ENCODE assay signal across 9 cellular contexts in the genomic region with DNA sequence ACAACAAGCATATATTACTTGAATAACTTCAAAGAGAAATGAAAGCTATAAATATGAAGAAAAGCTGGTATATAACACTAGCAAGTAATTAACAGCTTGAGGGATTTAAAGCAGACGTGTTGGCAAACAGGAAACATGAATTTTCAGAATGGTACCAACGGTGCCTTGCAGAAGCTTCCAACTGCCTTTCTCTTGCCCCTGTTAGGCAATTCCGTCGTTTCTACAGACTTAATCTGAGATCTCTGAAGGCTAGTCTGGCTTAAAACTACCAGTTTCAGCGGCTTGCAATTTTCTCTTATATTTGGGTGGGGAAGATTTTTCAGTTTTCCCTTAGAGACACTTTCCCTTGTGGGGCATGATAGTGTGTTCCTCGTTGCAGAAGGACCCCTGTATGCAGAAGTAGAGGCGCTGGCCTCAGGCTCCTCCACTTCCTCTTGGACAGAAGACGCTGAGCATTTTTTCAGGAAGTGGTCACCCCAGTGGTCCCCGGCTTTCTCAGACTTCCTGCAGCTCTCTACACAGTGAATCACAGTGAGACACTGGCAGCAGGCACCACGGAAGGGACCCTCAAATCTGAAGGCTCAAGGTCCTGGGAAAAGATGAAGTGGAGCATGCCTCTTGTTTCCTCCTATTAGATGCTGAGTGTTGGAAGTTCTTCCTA. TPM values are rescaled to one million over a fixed set of nuclear protein-coding genes. Genes with fewer than 3 reads are reported as not detected.
DNase-seq lines count a peak whose midpoint lies in the region; ATAC-seq and TF ChIP-seq lines count a peak whose summit lies in the region.
"Had no signal": no experiment of that assay in that cellular context is flagged by ENCODE, and none has a peak within 500 bp of the region (broad histone marks: within the 10 kb centered on the region; RNA-seq: fewer than 3 reads in every experiment).

No MANE protein-coding gene starts in this region.

- ATAC-seq in GM19452 (IDR thresholded peaks at IDR 0.05; ENCODE audit: unreplicated experiment) (peak; percentile 84), HG03558 (IDR thresholded peaks at IDR 0.05; ENCODE audit: extremely low read depth, unreplicated experiment) (peak; percentile 70)
- peak; percentile 73 for ATAC-seq in activated naive CD8-positive, alpha-beta T cell treated with anti-CD3 and anti-CD28 coated beads, Interleukin-2, amount 50 U/mL, for 24 hours

- H3K27me3 ChIP-seq in stomach: no peaks in the 10 kb centered on the region
- H3K27me3 ChIP-seq in colonic mucosa: no peaks in the 10 kb centered on the region

- H3K4me1 ChIP-seq in stomach: peaks cover 0 to 8% (median 0%) of the 10 kb centered on the region in 4 donors
- H3K4me1 ChIP-seq in colonic mucosa: no peaks in the 10 kb centered on the region

- WGBS in stomach, 5 donors: 59 to 66% (median 63%) methylated on average over 10 of the region's 10 CpGs

- H3K4me3 ChIP-seq in stomach: no peak overlapping the region
- H3K4me3 ChIP-seq in colonic mucosa: no peak overlapping the region

- H3K4me1 Mint-ChIP-seq in activated naive CD8-positive, alpha-beta T cell treated with anti-CD3 and anti-CD28 coated beads, Interleukin-2, amount 50 U/mL, for 24 hours: peaks cover 22% of the 10 kb centered on the region

- no peaks in the 10 kb centered on the region for H3K36me3 ChIP-seq in stomach
- no peaks in the 10 kb centered on the region for H3K36me3 ChIP-seq in colonic mucosa

- no peaks in the 10 kb centered on the region for H3K9me3 Mint-ChIP-seq in activated naive CD8-positive, alpha-beta T cell treated with anti-CD3 and anti-CD28 coated beads, Interleukin-2, amount 50 U/mL, for 24 hours

- no peak for TF ChIP-seq CTCF in stomach (IDR thresholded peaks at IDR 0.05)
- TF ChIP-seq CTCF in colonic mucosa (IDR thresholded peaks at IDR 0.05): no peak

- TF ChIP-seq EP300 in stomach (IDR thresholded peaks at IDR 0.05): no peak

- peaks cover 3% of the 10 kb centered on the region for H3K27me3 Mint-ChIP-seq in activated naive CD8-positive, alpha-beta T cell treated with anti-CD3 and anti-CD28 coated beads, Interleukin-2, amount 50 U/mL, for 24 hours

- H3K27ac Mint-ChIP-seq in activated naive CD8-positive, alpha-beta T cell treated with anti-CD3 and anti-CD28 coated beads, Interleukin-2, amount 50 U/mL, for 24 hours: peak overlapping the region; percentile 13

- H3K4me3 Mint-ChIP-seq in activated naive CD8-positive, alpha-beta T cell treated with anti-CD3 and anti-CD28 coated beads, Interleukin-2, amount 50 U/mL, for 24 hours: peak overlapping the region; percentile 29

- H3K36me3 Mint-ChIP-seq in activated naive CD8-positive, alpha-beta T cell treated with anti-CD3 and anti-CD28 coated beads, Interleukin-2, amount 50 U/mL, for 24 hours (ENCODE audit: low read depth): no peaks in the 10 kb centered on the region

- H3K9me3 ChIP-seq in stomach (peaks cover 0 to 1% (median 0%) of the 10 kb centered on the region in 4 donors), colonic mucosa (no peaks in the 10 kb centered on the region)

- TF ChIP-seq POLR2A in stomach (IDR thresholded peaks at IDR 0.05): no peak

- intact Hi-C loops in stomach (cut with DNase I; ENCODE audit: low total_unique reads) (no loop called here), colonic mucosa (cut with DNase I) (no loop called here)

- H3K27ac ChIP-seq in stomach (no peak overlapping the region), colonic mucosa (no peak overlapping the region)

- H3K9ac ChIP-seq in colonic mucosa (ENCODE audit: low read depth in 2 of 2, low read length in 2 of 2): no peak overlapping the region

- DNase-seq in activated naive CD8-positive, alpha-beta T cell treated with anti-CD3 and anti-CD28 coated beads, Interleukin-2, amount 50 U/mL, for 24 hours: peak; percentile 29
- DNase-seq in stomach: peak; percentile 30
- no peak for DNase-seq in amniotic stem cell (lab: John Stamatoyannopoulos, UW)
- no peak for DNase-seq in AG20443 (ENCODE audit: low spot score)
- no peak for DNase-seq in colonic mucosa
- DNase-seq: activated CD8-positive, alpha-beta memory T cell treated with anti-CD3 and anti-CD28 coated beads, Interleukin-2, amount 50 U/mL, for 4 hours; NCI-H1417 treated with DMSO at 0.1 percent for 48 hours had no signal

RNA-seq across cellular contexts. Expression of a gene that starts 56.2 kb away (rescaled TPM):
- total RNA-seq in stomach: 1 to 10 TPM in 2 of 5 donors, under 1 TPM in 1, not detected in 2; 0.45 to 5.7 (median 4.9) TPM
- 1 to 10 TPM in 1 of 3 donors, under 1 TPM in 2; 0.31 to 1.6 (median 0.37) TPM for polyA plus RNA-seq in stomach
- 1 to 10 TPM; 5.3 to 7.9 TPM for total RNA-seq in colonic mucosa

Comparison
In these comparisons a context has a peak if more than half of its experiments do, and no peak if none do; other contexts are left out.
1. DNase-seq: peak in activated naive CD8-positive, alpha-beta T cell treated with anti-CD3 and anti-CD28 coated beads, Interleukin-2, amount 50 U/mL, for 24 hours (single experiment) and stomach (single experiment); none in amniotic stem cell (single experiment), AG20443 (single experiment) and colonic mucosa (single experiment).
2. Peak in every context shown above with its lines, with median percentiles within 50 percentile points of each other: ATAC-seq.